In genomic region chr9:130837002-130837511, GRCh38 we compare ENCODE assay signal across 9 cellular contexts. TPM values are rescaled to one million over a fixed set of nuclear protein-coding genes. Genes with fewer than 3 reads are reported as not detected.
A peak's percentile ranks its signal among the peaks of the same experiment; 100 is the strongest.
DNase-seq lines count a peak whose midpoint lies in the region; ATAC-seq, FAIRE-seq and TF ChIP-seq lines count a peak whose summit lies in the region.
"Had no signal": no experiment of that assay in that cellular context is flagged by ENCODE, and none has a peak within 500 bp of the region (broad histone marks: within the 10 kb centered on the region; RNA-seq: fewer than 3 reads in every experiment).

No MANE protein-coding gene starts in this region.

- H3K27me3 Mint-ChIP-seq in activated naive CD4-positive, alpha-beta T cell treated with anti-CD3 and anti-CD28 coated beads, Interleukin-2, amount 10 ng/mL, durations not matched to agents 7 days and 5 days = peaks cover 10% of the 10 kb centered on the region

- H3K27ac Mint-ChIP-seq in activated naive CD4-positive, alpha-beta T cell treated with anti-CD3 and anti-CD28 coated beads, Interleukin-2, amount 10 ng/mL, durations not matched to agents 7 days and 5 days = no peak overlapping the region

- no peak for TF ChIP-seq CTCF in lower lobe of right lung (IDR thresholded peaks at IDR 0.05)
- TF ChIP-seq CTCF in upper lobe of right lung (IDR thresholded peaks at IDR 0.05) = no peak

- ATAC-seq in lower lobe of right lung (no peak), upper lobe of right lung (no peak), GM21526 (IDR thresholded peaks at IDR 0.05; ENCODE audit: low FRiP score, unreplicated experiment) (no peak)

- H3K4me3 Mint-ChIP-seq in activated naive CD4-positive, alpha-beta T cell treated with anti-CD3 and anti-CD28 coated beads, Interleukin-2, amount 10 ng/mL, durations not matched to agents 7 days and 5 days = peak overlapping the region; percentile 57

- H3K36me3 ChIP-seq in lower lobe of right lung (no peaks in the 10 kb centered on the region), upper lobe of right lung (no peaks in the 10 kb centered on the region)

- H3K4me3 ChIP-seq in lower lobe of right lung (peak overlapping the region; percentile 72), upper lobe of right lung (peak overlapping the region; percentile 69)

- H3K9me3 ChIP-seq in lower lobe of right lung = no peaks in the 10 kb centered on the region
- H3K9me3 ChIP-seq in upper lobe of right lung = no peaks in the 10 kb centered on the region

- no peak for DNase-seq in activated naive CD4-positive, alpha-beta T cell treated with anti-CD3 and anti-CD28 coated beads, Interleukin-2, amount 10 ng/mL, durations not matched to agents 7 days and 5 days
- DNase-seq in activated naive CD4-positive, alpha-beta T cell treated with anti-CD3 and anti-CD28 coated beads, Interleukin-2, amount 50 U/mL, for 16 hours = no peak
- peak; percentile 39 to 46 for DNase-seq in T47D (ENCODE audit: low read depth in 1 of 2, low spot score in 1 of 2)
- DNase-seq in lower lobe of right lung = no peak
- DNase-seq in upper lobe of right lung = no peak
- no peak for DNase-seq in NCI-H226
- DNase-seq in RCC 7860 (ENCODE audit: low spot score) = no peak

- H3K4me1 Mint-ChIP-seq in activated naive CD4-positive, alpha-beta T cell treated with anti-CD3 and anti-CD28 coated beads, Interleukin-2, amount 10 ng/mL, durations not matched to agents 7 days and 5 days = peaks cover 32% of the 10 kb centered on the region

- CTCF ChIA-PET in activated naive CD4-positive, alpha-beta T cell treated with anti-CD3 and anti-CD28 coated beads, Interleukin-2, amount 10 ng/mL, durations not matched to agents 7 days and 5 days (lab: Charles Lee) = no interaction called here

- H3K4me1 ChIP-seq in lower lobe of right lung = peaks cover 59% of the 10 kb centered on the region
- peaks cover 50% of the 10 kb centered on the region for H3K4me1 ChIP-seq in upper lobe of right lung

- FAIRE-seq in RCC 7860 (lab: Jason Lieb, UNC) = no peak

- H3K27ac ChIP-seq in lower lobe of right lung (peak overlapping the region; percentile 88), upper lobe of right lung (no peak overlapping the region)

- no peaks in the 10 kb centered on the region for H3K9me3 Mint-ChIP-seq in activated naive CD4-positive, alpha-beta T cell treated with anti-CD3 and anti-CD28 coated beads, Interleukin-2, amount 10 ng/mL, durations not matched to agents 7 days and 5 days

- H3K27me3 ChIP-seq in lower lobe of right lung (ENCODE audit: low read depth) (no peaks in the 10 kb centered on the region), upper lobe of right lung (no peaks in the 10 kb centered on the region)

- intact Hi-C loops in lower lobe of right lung (cut with DNase I) (no loop called here), upper lobe of right lung (cut with DNase I) (no loop called here)

- H3K36me3 Mint-ChIP-seq in activated naive CD4-positive, alpha-beta T cell treated with anti-CD3 and anti-CD28 coated beads, Interleukin-2, amount 10 ng/mL, durations not matched to agents 7 days and 5 days = peaks cover 4% of the 10 kb centered on the region

- in situ Hi-C loops in T47D (cut with HindIII; ENCODE audit: low pct_unique_long_range_greater_than_20kb, low sequenced_read_pairs) = no loop called here

RNA-seq across cellular contexts. Expression of gene ABL1, which starts 2.0 kb away (rescaled TPM):
- 50.2 TPM for total RNA-seq in lower lobe of right lung
- total RNA-seq in upper lobe of right lung = 52.1 TPM

RNA-seq across cellular contexts. Expression of gene QRFP, which starts 59.6 kb away (rescaled TPM):
- total RNA-seq in lower lobe of right lung (not detected), upper lobe of right lung (not detected)
- total RNA-seq: T-helper 2 cell treated with Interferon-gamma antibody and Interleukin-4, amounts not matched to agents 100 ng/mL and 5 ng/mL, for 36 hours had no signal

Comparison
In these comparisons a context has a peak if more than half of its experiments do, and no peak if none do; other contexts are left out.
1. DNase-seq: peak in T47D (2 of 2); none in activated naive CD4-positive, alpha-beta T cell treated with anti-CD3 and anti-CD28 coated beads, Interleukin-2, amount 10 ng/mL, durations not matched to agents 7 days and 5 days (single experiment), activated naive CD4-positive, alpha-beta T cell treated with anti-CD3 and anti-CD28 coated beads, Interleukin-2, amount 50 U/mL, for 16 hours (single experiment), lower lobe of right lung (single experiment), upper lobe of right lung (single experiment), NCI-H226 (single experiment) and RCC 7860 (single experiment).